11 cellular contexts compared by ENCODE assay signal in the genomic region with DNA sequence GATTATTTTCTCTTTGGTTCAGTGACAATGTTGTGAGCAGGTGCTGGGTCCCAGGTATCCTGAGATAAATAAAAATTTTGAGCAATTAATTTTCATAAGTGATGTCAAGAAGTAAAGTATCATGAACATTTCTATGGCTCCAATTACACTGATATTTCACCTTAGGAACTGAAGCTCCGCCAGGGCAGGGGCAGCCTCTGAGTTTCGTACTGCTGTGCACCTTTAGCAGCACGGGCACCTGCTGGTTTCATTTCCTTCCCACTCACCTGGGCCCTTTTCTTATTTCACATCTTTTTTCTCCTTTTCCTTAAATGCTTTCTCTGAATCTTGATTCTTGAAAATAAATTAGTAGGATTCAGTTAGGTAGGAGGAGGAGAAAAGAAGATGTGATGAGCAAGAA. TPM values are rescaled to one million over a fixed set of nuclear protein-coding genes. Genes with fewer than 3 reads are reported as not detected.
A peak's percentile ranks its signal among the peaks of the same experiment; 100 is the strongest.
DNase-seq lines count a peak whose midpoint lies in the region; ATAC-seq and TF ChIP-seq lines count a peak whose summit lies in the region.
"Had no signal": no experiment of that assay in that cellular context is flagged by ENCODE, and none has a peak within 500 bp of the region (broad histone marks: within the 10 kb centered on the region; RNA-seq: fewer than 3 reads in every experiment).

No MANE protein-coding gene starts in this region.

- DNase-seq in activated T-cell treated with anti-CD3 and anti-CD28 coated beads, Interleukin-2, amount 50 U/mL, for 24 hours = no peak
- DNase-seq in activated T-cell treated with anti-CD3 and anti-CD28 coated beads, Interleukin-2, amount 50 U/mL, for 1 hour = no peak
- DNase-seq in RWPE1 (ENCODE audit: low spot score) = no peak
- no peak for DNase-seq in effector memory CD4-positive, alpha-beta T cell
- no peak for DNase-seq in progenitor cell of endocrine pancreas (ENCODE audit: low spot score, unreplicated experiment)
- DNase-seq in left colon = no peak
- DNase-seq in left ventricle myocardium superior = no peak
- DNase-seq: NCI-H1694, NCI-H82 had no signal

- peaks cover 5% of the 10 kb centered on the region for H3K4me1 ChIP-seq in effector memory CD4-positive, alpha-beta T cell (ENCODE audit: control insufficient read depth, insufficient read depth, low read length, poor library complexity, severe bottlenecking)

- H3K4me3 Mint-ChIP-seq in activated T-cell treated with anti-CD3 and anti-CD28 coated beads, Interleukin-2, amount 50 U/mL, for 24 hours = peak overlapping the region; percentile 91
- H3K4me3 Mint-ChIP-seq in progenitor cell of endocrine pancreas (ENCODE audit: low read depth) = peak overlapping the region; percentile 85

- H3K9me3 ChIP-seq in effector memory CD4-positive, alpha-beta T cell (ENCODE audit: control insufficient read depth, low read length) = no peaks in the 10 kb centered on the region
- H3K9me3 ChIP-seq: vagina had no signal

- peaks cover 41% of the 10 kb centered on the region for H3K4me1 Mint-ChIP-seq in activated T-cell treated with anti-CD3 and anti-CD28 coated beads, Interleukin-2, amount 50 U/mL, for 24 hours (ENCODE audit: low read depth)
- peaks cover 23% of the 10 kb centered on the region for H3K4me1 Mint-ChIP-seq in progenitor cell of endocrine pancreas (ENCODE audit: low read depth)

- no peaks in the 10 kb centered on the region for H3K36me3 ChIP-seq in effector memory CD4-positive, alpha-beta T cell (ENCODE audit: control insufficient read depth, insufficient read depth, low read length)
- H3K36me3 ChIP-seq: vagina had no signal

- H3K27ac ChIP-seq in RWPE1 = peak overlapping the region; percentile 89
- peak overlapping the region; percentile 69 for H3K27ac ChIP-seq in effector memory CD4-positive, alpha-beta T cell (ENCODE audit: insufficient read depth, low read length, poor library complexity, severe bottlenecking)

- TF ChIP-seq CTCF in RWPE1 (conservative IDR thresholded peaks at IDR 0.05; ENCODE audit: low read depth) (no peak), progenitor cell of endocrine pancreas (IDR thresholded peaks at IDR 0.05; ENCODE audit: unreplicated experiment) (no peak)

- intact Hi-C loops in left colon (cut with DNase I, micrococcal nuclease) = no loop called here
- intact Hi-C loops in left ventricle myocardium superior (cut with micrococcal nuclease) = no loop called here

- CTCF ChIA-PET in RWPE1 (lab: Yijun Ruan, JAX) = no interaction called here

- ATAC-seq in GM18868 (IDR thresholded peaks at IDR 0.05; ENCODE audit: unreplicated experiment) = no peak
- no peak for ATAC-seq in left colon
- no peak for ATAC-seq in left ventricle myocardium superior

- H3K27me3 ChIP-seq in effector memory CD4-positive, alpha-beta T cell (replicated peaks; ENCODE audit: control insufficient read depth, insufficient read depth, low read length, poor library complexity, severe bottlenecking) = no peaks in the 10 kb centered on the region
- H3K27me3 ChIP-seq: vagina had no signal

- H3K27ac Mint-ChIP-seq in activated T-cell treated with anti-CD3 and anti-CD28 coated beads, Interleukin-2, amount 50 U/mL, for 24 hours = no peak overlapping the region
- no peak overlapping the region for H3K27ac Mint-ChIP-seq in progenitor cell of endocrine pancreas

- POLR2A ChIA-PET in RWPE1 (lab: Yijun Ruan, JAX; ENCODE audit: low non-redundant PET) = no interaction called here

- no peaks in the 10 kb centered on the region for H3K9me3 Mint-ChIP-seq in activated T-cell treated with anti-CD3 and anti-CD28 coated beads, Interleukin-2, amount 50 U/mL, for 24 hours
- no peaks in the 10 kb centered on the region for H3K9me3 Mint-ChIP-seq in progenitor cell of endocrine pancreas (ENCODE audit: low read depth)

- H3K27me3 Mint-ChIP-seq in activated T-cell treated with anti-CD3 and anti-CD28 coated beads, Interleukin-2, amount 50 U/mL, for 24 hours = no peaks in the 10 kb centered on the region
- H3K27me3 Mint-ChIP-seq in progenitor cell of endocrine pancreas = peaks cover 8% of the 10 kb centered on the region

- H3K4me3 ChIP-seq in effector memory CD4-positive, alpha-beta T cell (ENCODE audit: insufficient read depth, low read depth, low read length, poor library complexity, severe bottlenecking) = peak overlapping the region; percentile 97

- H3K36me3 Mint-ChIP-seq in activated T-cell treated with anti-CD3 and anti-CD28 coated beads, Interleukin-2, amount 50 U/mL, for 24 hours (ENCODE audit: low read depth) = peaks cover 8% of the 10 kb centered on the region
- no peaks in the 10 kb centered on the region for H3K36me3 Mint-ChIP-seq in progenitor cell of endocrine pancreas (ENCODE audit: insufficient read depth)

RNA-seq across cellular contexts. Expression of gene IL1RAP, which starts 1.2 kb away (rescaled TPM):
- 20.0 and 21.0 TPM in 2 replicates for total RNA-seq in progenitor cell of endocrine pancreas
- total RNA-seq in left colon = 1 to 10 TPM; 4.9 to 6.1 TPM
- total RNA-seq in left ventricle myocardium superior = 6.1 TPM
